ENCODE assay signal across 16 cellular contexts in the genomic region with DNA sequence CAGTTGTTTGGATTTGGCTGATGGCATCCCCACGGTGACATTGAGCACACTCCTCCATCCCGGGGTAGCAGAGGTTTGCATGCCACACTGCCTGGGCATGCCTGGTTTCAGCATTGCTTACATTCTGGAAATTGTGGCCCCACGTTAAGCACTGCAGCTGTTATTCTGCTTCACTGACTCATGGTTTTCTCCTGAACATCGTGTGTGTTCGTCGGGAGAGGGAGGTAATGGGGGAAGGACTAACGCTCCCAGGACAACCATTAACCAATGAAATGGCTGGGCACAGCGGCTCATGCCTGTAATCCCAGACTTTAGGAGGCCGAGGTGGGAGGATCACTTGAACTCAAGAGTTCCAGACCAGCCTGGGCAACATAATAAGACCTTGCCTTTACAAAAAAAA. TPM values are rescaled to one million over a fixed set of nuclear protein-coding genes. Genes with fewer than 3 reads are reported as not detected.
A peak's percentile ranks its signal among the peaks of the same experiment; 100 is the strongest.
DNase-seq lines count a peak whose midpoint lies in the region; ATAC-seq, FAIRE-seq and TF ChIP-seq lines count a peak whose summit lies in the region.
"Had no signal": no experiment of that assay in that cellular context is flagged by ENCODE, and none has a peak within 500 bp of the region (broad histone marks: within the 10 kb centered on the region; RNA-seq: fewer than 3 reads in every experiment).

No MANE protein-coding gene starts in this region.

- TF ChIP-seq CTCF in astrocyte of the spinal cord (IDR thresholded peaks at IDR 0.05; ENCODE audit: low read depth, low read length), result no peak
- no peak for TF ChIP-seq CTCF in keratinocyte (optimal IDR thresholded peaks at IDR 0.05 in 1 of 3, IDR thresholded peaks at IDR 0.05 in 1 of 3, conservative IDR thresholded peaks at IDR 0.05 in 1 of 3; ENCODE audit: extremely low read depth in 1 of 3, insufficient read depth in 2 of 3, low read length in 3 of 3)
- TF ChIP-seq CTCF in WERI-Rb-1 (IDR thresholded peaks at IDR 0.05; ENCODE audit: low read depth, low read length), result no peak

- H3K9me1 ChIP-seq in keratinocyte (ENCODE audit: control insufficient read depth, extremely low read depth, insufficient read depth, low read length), result no peaks in the 10 kb centered on the region

- peak overlapping the region; percentile 7 for H3K9ac ChIP-seq in keratinocyte (ENCODE audit: control insufficient read depth, extremely low read depth, insufficient read depth, low read length)

- FAIRE-seq in HTR-8/SVneo (lab: Jason Lieb, UNC) (peak; percentile 33), keratinocyte (lab: Jason Lieb, UNC) (no peak)

- DNase-seq in ACHN (peak; percentile 73), HTR-8/SVneo (ENCODE audit: insufficient read length, low spot score) (peak; percentile 76), astrocyte of the spinal cord (ENCODE audit: low read depth, low spot score) (peak; percentile 72), keratinocyte (ENCODE audit: low read depth, low spot score) (no peak), WERI-Rb-1 (no peak), NCI-H524 treated with DMSO at 0.1 percent for 48 hours (lab: John Stamatoyannopoulos, UW) (no peak), activated T-cell treated with anti-CD3 and anti-CD28 coated beads for 4 hours (no peak)
- DNase-seq: activated CD8-positive, alpha-beta T cell treated with anti-CD3 and anti-CD28 coated beads, Interleukin-2, amount 10 ng/mL, durations not matched to agents 7 days and 5 days; activated effector memory CD4-positive, alpha-beta T cell treated with anti-CD3 and anti-CD28 coated beads, Interleukin-2, amount 50 U/mL, for 16 hours; DMS153; effector memory CD8-positive, alpha-beta T cell; head of caudate nucleus; left lung; naive B cell had no signal

- H3K4me3 ChIP-seq in astrocyte of the spinal cord (ENCODE audit: low read depth, low read length) (no peak overlapping the region), keratinocyte (ENCODE audit: control insufficient read depth in 2 of 3, extremely low read depth in 1 of 3, insufficient read depth in 2 of 3, low read depth in 1 of 3, low read length in 3 of 3) (no peak overlapping the region), WERI-Rb-1 (ENCODE audit: low read depth, low read length) (no peak overlapping the region)
- H3K4me3 ChIP-seq: left lung, prostate gland had no signal

- no peak overlapping the region for H2AFZ ChIP-seq in keratinocyte (ENCODE audit: control insufficient read depth, low read length)

- H3K9me3 ChIP-seq in keratinocyte (ENCODE audit: control insufficient read depth, low read depth, low read length) (no peaks in the 10 kb centered on the region), WERI-Rb-1 (ENCODE audit: severe bottlenecking) (no peaks in the 10 kb centered on the region)
- H3K9me3 ChIP-seq: left lung, prostate gland had no signal

- H3K27ac ChIP-seq in keratinocyte (ENCODE audit: control insufficient read depth, insufficient read depth, low read length), result no peak overlapping the region
- no peak overlapping the region for H3K27ac ChIP-seq in WERI-Rb-1
- H3K27ac ChIP-seq: left lung, prostate gland had no signal

- peaks cover 35% of the 10 kb centered on the region for H3K4me1 ChIP-seq in keratinocyte (ENCODE audit: control insufficient read depth, extremely low read depth, insufficient read depth, low read length)
- H3K4me1 ChIP-seq: left lung, prostate gland had no signal

- no peaks in the 10 kb centered on the region for H3K36me3 ChIP-seq in keratinocyte (ENCODE audit: control insufficient read depth in 2 of 2, extremely low read depth in 1 of 2, insufficient read depth in 2 of 2, low read length in 2 of 2)
- H3K36me3 ChIP-seq in WERI-Rb-1, result no peaks in the 10 kb centered on the region
- H3K36me3 ChIP-seq: left lung, prostate gland had no signal

- peaks cover 2% of the 10 kb centered on the region for H3K27me3 ChIP-seq in keratinocyte (ENCODE audit: control insufficient read depth, extremely low read depth, insufficient read depth, low read length)
- no peaks in the 10 kb centered on the region for H3K27me3 ChIP-seq in WERI-Rb-1 (ENCODE audit: insufficient read depth, low read depth, severe bottlenecking)
- H3K27me3 ChIP-seq: left lung had no signal

- no peaks in the 10 kb centered on the region for H4K20me1 ChIP-seq in keratinocyte (ENCODE audit: control insufficient read depth, extremely low read depth, insufficient read depth, low read length)

- dilution Hi-C loops in keratinocyte (cut with MboI; ENCODE audit: extremely low pct_ligation_motif_present, low sequenced_read_pairs), result no loop called here

- ATAC-seq in HG03097 (IDR thresholded peaks at IDR 0.05; ENCODE audit: low FRiP score, unreplicated experiment), result no peak
- ATAC-seq: activated CD8-positive, alpha-beta T cell treated with anti-CD3 and anti-CD28 coated beads, Interleukin-2, amount 10 ng/mL, durations not matched to agents 7 days and 5 days; effector memory CD8-positive, alpha-beta T cell; left lung had no signal

- no peaks in the 10 kb centered on the region for H3K79me2 ChIP-seq in keratinocyte (ENCODE audit: control insufficient read depth, insufficient read depth, low read length)

- in situ Hi-C loops in ACHN (cut with HindIII; ENCODE audit: low pct_ligation_motif_present, low pct_unique_long_range_greater_than_20kb, low sequenced_read_pairs), result no loop called here
- in situ Hi-C loops in astrocyte of the spinal cord (cut with HindIII; ENCODE audit: low sequenced_read_pairs), result no loop called here

- peak overlapping the region; percentile 23 for H3K4me2 ChIP-seq in keratinocyte (ENCODE audit: control insufficient read depth, extremely low read depth, insufficient read depth, low read depth, low read length)

RNA-seq across cellular contexts. Expression of a gene that starts 28.2 kb away (rescaled TPM):
- polyA plus RNA-seq in keratinocyte, result 365 to 593 TPM (median 369 TPM) in 3 replicates
- 246 TPM for polyA plus RNA-seq in keratinocyte (2011; ENCODE audit: low read depth)
- polyA plus RNA-seq in keratinocyte (2011; cell fraction: cytosol; rRNA removed), result 402 and 692 TPM in 2 replicates
- 167 and 201 TPM in 2 replicates for polyA plus RNA-seq in keratinocyte (2011; cell fraction: nucleus; rRNA removed)
- polyA plus RNA-seq in keratinocyte (2012; ENCODE audit: low replicate concordance), result 214 and 344 TPM in 2 replicates
- 148 to 431 TPM (median 274 TPM) in 3 replicates for polyA minus RNA-seq in keratinocyte
- 428 TPM for polyA minus RNA-seq in keratinocyte (2011; cell fraction: cytosol; rRNA and poly(A)+ RNA removed)
- polyA minus RNA-seq in keratinocyte (2011; cell fraction: nucleus; rRNA and poly(A)+ RNA removed), result 84.2 and 150 TPM in 2 replicates

Comparison
In these comparisons a context has a peak if more than half of its experiments do, and no peak if none do; other contexts are left out.
1. DNase-seq: peak in ACHN (single experiment), HTR-8/SVneo (single experiment) and astrocyte of the spinal cord (single experiment); none in keratinocyte (single experiment), WERI-Rb-1 (single experiment), NCI-H524 treated with DMSO at 0.1 percent for 48 hours (single experiment) and activated T-cell treated with anti-CD3 and anti-CD28 coated beads for 4 hours (single experiment).